ENCODE assay signal across 31 cellular contexts in the genomic region with DNA sequence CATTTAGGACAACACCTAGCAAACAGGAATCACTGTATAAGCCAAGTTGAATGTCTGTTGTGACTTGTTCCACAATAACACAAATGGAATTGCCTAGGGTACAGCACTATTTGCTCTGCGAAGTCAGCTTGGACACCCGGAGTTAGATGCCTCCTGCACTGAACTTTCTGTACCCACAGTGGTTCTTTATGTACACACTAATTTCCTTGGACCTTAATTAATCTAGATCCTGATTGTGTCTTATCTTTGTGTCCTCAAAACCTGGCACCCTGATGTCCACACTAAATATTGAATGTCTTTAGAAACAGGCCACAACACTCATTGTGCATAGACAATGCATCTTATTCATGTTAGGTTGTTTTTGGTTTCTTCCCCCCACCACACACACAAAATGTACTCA.
"Had no signal": no experiment of that assay in that cellular context is flagged by ENCODE, and none has a peak within 500 bp of the region (broad histone marks: within the 10 kb centered on the region; RNA-seq: fewer than 3 reads in every experiment).

No MANE protein-coding gene starts in this region.

- H3K27ac ChIP-seq: brain microvascular endothelial cell, cardiac muscle cell, SJCRH30, SK-N-MC had no signal

- DNase-seq: activated CD4-positive, alpha-beta T cell treated with anti-CD3 and anti-CD28 coated beads, Interleukin-2, amount 10 ng/mL, durations not matched to agents 24 days and 14 days; activated CD4-positive, alpha-beta T cell treated with anti-CD3 and anti-CD28 coated beads, Interleukin-2, amount 50 U/mL, for 4 hours; activated CD8-positive, alpha-beta T cell treated with anti-CD3 and anti-CD28 coated beads for 36 hours; activated effector memory CD4-positive, alpha-beta T cell treated with anti-CD3 and anti-CD28 coated beads, Interleukin-2, amount 50 U/mL, for 16 hours; activated naive CD4-positive, alpha-beta T cell; activated naive CD4-positive, alpha-beta T cell treated with anti-CD3 and anti-CD28 coated beads, Interleukin-2, amount 50 U/mL, for 16 hours; activated naive CD8-positive, alpha-beta T cell treated with anti-CD3 and anti-CD28 coated beads for 36 hours; activated T-cell treated with anti-CD3 and anti-CD28 coated beads, Interleukin-2, amount 50 U/mL, for 1 hour; activated T-cell treated with anti-CD3 and anti-CD28 coated beads, Interleukin-2, amount 50 U/mL, for 72 hours; amniotic stem cell; aorta; brain microvascular endothelial cell; MM.1S; MV-4-11; NCI-H1092; NCI-H146; NCI-H187; NCI-H2029 treated with DMSO at 0.1 percent for 48 hours; NCI-H2107; NCI-H2171; NCI-H510A; NCI-H526; NCI-H748 treated with DMSO at 0.1 percent for 48 hours; NK-92 treated with Interleukin-12 subunit alpha and Interleukin-12 subunit beta, amount 100 ng/mL, for 24 hours; Right ventricle myocardium superior; SJCRH30; T1000 had no signal

- FAIRE-seq: TTC549 had no signal

- H3K9me3 Mint-ChIP-seq: activated CD4-positive, alpha-beta T cell treated with anti-CD3 and anti-CD28 coated beads, Interleukin-2, amount 10 ng/mL, durations not matched to agents 24 days and 14 days; activated CD8-positive, alpha-beta T cell treated with anti-CD3 and anti-CD28 coated beads for 36 hours; activated naive CD8-positive, alpha-beta T cell treated with anti-CD3 and anti-CD28 coated beads for 36 hours; activated T-cell treated with anti-CD3 and anti-CD28 coated beads, Interleukin-2, amount 50 U/mL, for 72 hours; activated T-helper 17 cell treated with anti-CD3 and anti-CD28 coated beads, Interleukin-2, amount 50 U/mL, for 72 hours had no signal

- H3K9me3 ChIP-seq: SJCRH30 had no signal

- H3K4me3 ChIP-seq: cardiac muscle cell, SJCRH30, SK-N-MC had no signal

- H3K4me1 Mint-ChIP-seq: activated CD4-positive, alpha-beta T cell treated with anti-CD3 and anti-CD28 coated beads, Interleukin-2, amount 10 ng/mL, durations not matched to agents 24 days and 14 days; activated T-helper 17 cell treated with anti-CD3 and anti-CD28 coated beads, Interleukin-2, amount 50 U/mL, for 72 hours had no signal

- H3K36me3 Mint-ChIP-seq: activated naive CD8-positive, alpha-beta T cell treated with anti-CD3 and anti-CD28 coated beads for 36 hours had no signal

- H3K4me3 Mint-ChIP-seq: activated CD4-positive, alpha-beta T cell treated with anti-CD3 and anti-CD28 coated beads, Interleukin-2, amount 10 ng/mL, durations not matched to agents 24 days and 14 days; activated CD8-positive, alpha-beta T cell treated with anti-CD3 and anti-CD28 coated beads for 36 hours; activated naive CD8-positive, alpha-beta T cell treated with anti-CD3 and anti-CD28 coated beads for 36 hours; activated T-cell treated with anti-CD3 and anti-CD28 coated beads, Interleukin-2, amount 50 U/mL, for 72 hours; activated T-helper 17 cell treated with anti-CD3 and anti-CD28 coated beads, Interleukin-2, amount 50 U/mL, for 72 hours had no signal

- H3K27ac Mint-ChIP-seq: activated CD4-positive, alpha-beta T cell treated with anti-CD3 and anti-CD28 coated beads, Interleukin-2, amount 10 ng/mL, durations not matched to agents 24 days and 14 days; activated CD8-positive, alpha-beta T cell treated with anti-CD3 and anti-CD28 coated beads for 36 hours; activated naive CD8-positive, alpha-beta T cell treated with anti-CD3 and anti-CD28 coated beads for 36 hours; activated T-cell treated with anti-CD3 and anti-CD28 coated beads, Interleukin-2, amount 50 U/mL, for 72 hours; activated T-helper 17 cell treated with anti-CD3 and anti-CD28 coated beads, Interleukin-2, amount 50 U/mL, for 72 hours had no signal

- H3K27me3 ChIP-seq: brain microvascular endothelial cell, cardiac muscle cell, SJCRH30 had no signal

- H3K36me3 ChIP-seq: brain microvascular endothelial cell, cardiac muscle cell, SJCRH30 had no signal

- ATAC-seq: activated CD8-positive, alpha-beta T cell treated with anti-CD3 and anti-CD28 coated beads for 36 hours; activated T-cell treated with anti-CD3 and anti-CD28 coated beads, Interleukin-2, amount 50 U/mL, for 72 hours; activated T-helper 17 cell treated with anti-CD3 and anti-CD28 coated beads, Interleukin-2, amount 50 U/mL, for 72 hours had no signal
